In genomic region chr10:109430844-109431243, GRCh38 we compare ENCODE assay signal across 1 cellular context.
TF ChIP-seq lines count a peak whose summit lies in the region.

No MANE protein-coding gene starts in this region.

TF ChIP-seq in H1, 55 proteins besides CTCF, POLR2A, EP300 and RAD21:
- TF ChIP-seq EGR1 (IDR thresholded peaks at IDR 0.05; ENCODE audit: borderline replicate concordance, low read depth, low read length) (no peak), GTF2F1 (IDR thresholded peaks at IDR 0.05; ENCODE audit: borderline replicate concordance, low read depth, low read length) (no peak), RXRA (IDR thresholded peaks at IDR 0.05; ENCODE audit: insufficient read depth, low read depth, low read length) (no peak), PHF8 (conservative IDR thresholded peaks at IDR 0.05; ENCODE audit: low read depth, low read length) (no peak), KDM5A (IDR thresholded peaks at IDR 0.05; ENCODE audit: low read length) (no peak), CHD2 (IDR thresholded peaks at IDR 0.05; ENCODE audit: low read length) (no peak), E2F6 (IDR thresholded peaks at IDR 0.05) (no peak), MAFK (IDR thresholded peaks at IDR 0.05; ENCODE audit: low read depth, low read length) (no peak), FOSL1 (IDR thresholded peaks at IDR 0.05; ENCODE audit: insufficient read depth, low read depth, low read length) (no peak), USF2 (IDR thresholded peaks at IDR 0.05; ENCODE audit: low read length) (no peak), EZH2 (IDR thresholded peaks at IDR 0.05; ENCODE audit: low read depth, low read length, severe bottlenecking) (no peak), CEBPB (IDR thresholded peaks at IDR 0.05; ENCODE audit: low read depth, low read length) (no peak), SIN3A (conservative IDR thresholded peaks at IDR 0.05 in 1 of 2, IDR thresholded peaks at IDR 0.05 in 1 of 2; ENCODE audit: low read depth in 1 of 2, low read length in 2 of 2) (no peak), TBP (IDR thresholded peaks at IDR 0.05; ENCODE audit: low read depth, low read length) (no peak), RNF2 (IDR thresholded peaks at IDR 0.05; ENCODE audit: borderline replicate concordance, low read depth, low read length, missing control alignments, poor library complexity, severe bottlenecking) (no peak)
